Comparison of ENCODE assay signal across 8 cellular contexts in genomic region chr9:76394896-76395244, GRCh38. TPM values are rescaled to one million over a fixed set of nuclear protein-coding genes. Genes with fewer than 3 reads are reported as not detected.
DNase-seq lines count a peak whose midpoint lies in the region; ATAC-seq and TF ChIP-seq lines count a peak whose summit lies in the region.

No MANE protein-coding gene starts in this region.

- peak overlapping the region; percentile 98 for H3K4me2 ChIP-seq in DND-41 (ENCODE audit: insufficient read depth, low read length)

- intact Hi-C loops in left ventricle myocardium superior (cut with micrococcal nuclease) = no loop called here

- H3K27me3 Mint-ChIP-seq in activated naive CD8-positive, alpha-beta T cell treated with anti-CD3 and anti-CD28 coated beads, Interleukin-2, amount 10 ng/mL, durations not matched to agents 7 days and 5 days = no peaks in the 10 kb centered on the region

- H3K27me3 ChIP-seq in DND-41 (ENCODE audit: insufficient read depth, low read length, poor library complexity) (no peaks in the 10 kb centered on the region), Peyer's patch (no peaks in the 10 kb centered on the region)

- no peaks in the 10 kb centered on the region for H3K9me3 Mint-ChIP-seq in activated naive CD8-positive, alpha-beta T cell treated with anti-CD3 and anti-CD28 coated beads, Interleukin-2, amount 10 ng/mL, durations not matched to agents 7 days and 5 days

- H3K27ac Mint-ChIP-seq in activated naive CD8-positive, alpha-beta T cell treated with anti-CD3 and anti-CD28 coated beads, Interleukin-2, amount 10 ng/mL, durations not matched to agents 7 days and 5 days = peak overlapping the region; percentile 98

- H3K9me3 ChIP-seq in DND-41 (ENCODE audit: insufficient read depth, low read length, severe bottlenecking) (no peaks in the 10 kb centered on the region), Peyer's patch (no peaks in the 10 kb centered on the region)

- H3K36me3 Mint-ChIP-seq in activated naive CD8-positive, alpha-beta T cell treated with anti-CD3 and anti-CD28 coated beads, Interleukin-2, amount 10 ng/mL, durations not matched to agents 7 days and 5 days = peaks cover 13% of the 10 kb centered on the region

- peaks cover 16% of the 10 kb centered on the region for H3K36me3 ChIP-seq in DND-41 (ENCODE audit: insufficient read depth, low read length)
- H3K36me3 ChIP-seq in Peyer's patch = no peaks in the 10 kb centered on the region

- DNase-seq in DND-41 (peak; percentile 59), HuH-7 (ENCODE audit: low spot score) (peak; percentile 69), Peyer's patch (peak; percentile 49 to 81 (median 80)), left ventricle myocardium superior (peak; percentile 55), retinal pigment epithelial cell (ENCODE audit: low read depth) (no peak), cortex of kidney (lab: John Stamatoyannopoulos, UW) (no peak)
- DNase-seq in activated naive CD8-positive, alpha-beta T cell treated with anti-CD3 and anti-CD28 coated beads, Interleukin-2, amount 10 ng/mL, durations not matched to agents 7 days and 5 days = no peak

- peak overlapping the region; percentile 98 for H3K4me3 Mint-ChIP-seq in activated naive CD8-positive, alpha-beta T cell treated with anti-CD3 and anti-CD28 coated beads, Interleukin-2, amount 10 ng/mL, durations not matched to agents 7 days and 5 days

- no peaks in the 10 kb centered on the region for H4K20me1 ChIP-seq in DND-41 (ENCODE audit: insufficient read depth, low read length)

- TF ChIP-seq CTCF in DND-41 (IDR thresholded peaks at IDR 0.05; ENCODE audit: borderline replicate concordance, extremely low read depth, low read length, poor library complexity, severe bottlenecking) (no peak), Peyer's patch (IDR thresholded peaks at IDR 0.05) (peak in 1 of 6 experiments; percentile 11), retinal pigment epithelial cell (conservative IDR thresholded peaks at IDR 0.05; ENCODE audit: low read depth, low read length) (no peak)

- TF ChIP-seq POLR2A in Peyer's patch (IDR thresholded peaks at IDR 0.05) = peak; percentile 23 to 40

- H3K4me3 ChIP-seq in DND-41 (ENCODE audit: low read depth in 1 of 2, low read length in 2 of 2) (peak overlapping the region; percentile 92 to 96), Peyer's patch (peak overlapping the region; percentile 80 to 93 (median 89)), retinal pigment epithelial cell (ENCODE audit: low read length) (peak overlapping the region; percentile 82)

- peaks cover 29% of the 10 kb centered on the region for H3K4me1 ChIP-seq in DND-41 (ENCODE audit: insufficient read depth, low read length)
- peaks cover 0 to 14% (median 0%) of the 10 kb centered on the region in 4 donors for H3K4me1 ChIP-seq in Peyer's patch

- peak overlapping the region; percentile 88 for H3K9ac ChIP-seq in DND-41 (ENCODE audit: low read depth, low read length)

- POLR2A ChIA-PET in activated naive CD8-positive, alpha-beta T cell treated with anti-CD3 and anti-CD28 coated beads, Interleukin-2, amount 10 ng/mL, durations not matched to agents 7 days and 5 days (lab: Charles Lee) = interaction anchor here (0.5 to 2.3 kb wide), 19 partner anchors 10 to 1445 kb away, joined by 3 to 14 read pairs (median 4); partner anchors contain the start of genes C9orf40, CARNMT1, GCNT1 and PCSK5

- H2AFZ ChIP-seq in DND-41 (ENCODE audit: low read depth, low read length) = peak overlapping the region; percentile 99

- H3K27ac ChIP-seq in DND-41 (ENCODE audit: low read length) (peak overlapping the region; percentile 91), Peyer's patch (peak overlapping the region; percentile 87 to 96 (median 91))

- ATAC-seq in DND-41 (ENCODE audit: insufficient read depth, low read depth) = peak; percentile 67
- peak; percentile 58 for ATAC-seq in GM21515 (IDR thresholded peaks at IDR 0.05; ENCODE audit: unreplicated experiment)
- ATAC-seq in activated naive CD8-positive, alpha-beta T cell treated with anti-CD3 and anti-CD28 coated beads, Interleukin-2, amount 10 ng/mL, durations not matched to agents 7 days and 5 days (ENCODE audit: low read depth) = peak; percentile 53
- peak; percentile 67 for ATAC-seq in left ventricle myocardium superior

- peaks cover 16% of the 10 kb centered on the region for H3K4me1 Mint-ChIP-seq in activated naive CD8-positive, alpha-beta T cell treated with anti-CD3 and anti-CD28 coated beads, Interleukin-2, amount 10 ng/mL, durations not matched to agents 7 days and 5 days

- peaks cover 24% of the 10 kb centered on the region for H3K79me2 ChIP-seq in DND-41 (ENCODE audit: insufficient read depth, low read length)

RNA-seq across cellular contexts. Expression of gene RFK, which starts 0.6 kb away (rescaled TPM):
- total RNA-seq in Peyer's patch = 10 to 100 TPM; 18.0 to 48.3 (median 24.9) TPM
- 10 to 100 TPM; 12.8 to 13.9 TPM for total RNA-seq in activated naive CD8-positive, alpha-beta T cell treated with anti-CD3 and anti-CD28 coated beads, Interleukin-2, amount 10 ng/mL, durations not matched to agents 7 days and 5 days
- total RNA-seq in left ventricle myocardium superior = 28.3 TPM

Comparison
In these comparisons a context has a peak if more than half of its experiments do, and no peak if none do; other contexts are left out.
1. DNase-seq: peak in DND-41 (single experiment), HuH-7 (single experiment), Peyer's patch (3 of 3) and left ventricle myocardium superior (single experiment); none in activated naive CD8-positive, alpha-beta T cell treated with anti-CD3 and anti-CD28 coated beads, Interleukin-2, amount 10 ng/mL, durations not matched to agents 7 days and 5 days (single experiment), retinal pigment epithelial cell (single experiment) and cortex of kidney (single experiment).
2. Peak in every context shown above with its lines, with median percentiles within 50 percentile points of each other: ATAC-seq and H3K4me3 ChIP-seq.